8 cellular contexts compared by ENCODE assay signal in genomic region chr4:48047421-48047844, GRCh38. TPM values are rescaled to one million over a fixed set of nuclear protein-coding genes. Genes with fewer than 3 reads are reported as not detected.
DNase-seq lines count a peak whose midpoint lies in the region; ATAC-seq and TF ChIP-seq lines count a peak whose summit lies in the region.

No MANE protein-coding gene starts in this region.

- H4K20me1 ChIP-seq in KMS-11 (ENCODE audit: insufficient read depth): no peaks in the 10 kb centered on the region

- H2AFZ ChIP-seq in KMS-11 (ENCODE audit: low read depth): no peak overlapping the region

- H3K27me3 ChIP-seq in KMS-11 (ENCODE audit: insufficient read depth, low read depth): peaks cover 27% of the 10 kb centered on the region

- no peaks in the 10 kb centered on the region for H3K9me3 Mint-ChIP-seq in endothelial cell (ENCODE audit: unreplicated experiment)

- H3K4me3 Mint-ChIP-seq in endothelial cell (ENCODE audit: unreplicated experiment): no peak overlapping the region

- DNase-seq in activated CD8-positive, alpha-beta memory T cell treated with anti-CD3 and anti-CD28 coated beads for 1 hour (ENCODE audit: extremely low read depth in 1 of 2, low read depth in 1 of 2): peak; percentile 29 to 52
- DNase-seq in iris pigment epithelial cell (ENCODE audit: low read depth): peak; percentile 15
- peak; percentile 60 for DNase-seq in stimulated activated naive CD4-positive, alpha-beta T cell treated with Interleukin-2 at 50 U/mL for 16 hours (lab: John Stamatoyannopoulos, UW)
- no peak for DNase-seq in endothelial cell (ENCODE audit: low spot score)
- no peak for DNase-seq in GM19238 (ENCODE audit: insufficient read length, low spot score)

- peaks cover 8% of the 10 kb centered on the region for H3K4me1 ChIP-seq in KMS-11 (ENCODE audit: low read depth, poor library complexity, severe bottlenecking)

- TF ChIP-seq CTCF in C4-2B (conservative IDR thresholded peaks at IDR 0.05) (no peak), KMS-11 (conservative IDR thresholded peaks at IDR 0.05; ENCODE audit: low read depth, low read length) (no peak), endothelial cell (IDR thresholded peaks at IDR 0.05; ENCODE audit: unreplicated experiment) (no peak)

- H3K9ac ChIP-seq in KMS-11: no peak overlapping the region

- peak overlapping the region; percentile 21; the same call in 1 of the 2 replicates for H3K27ac ChIP-seq in C4-2B
- no peak overlapping the region for H3K27ac ChIP-seq in KMS-11

- H3K4me2 ChIP-seq in KMS-11: peak overlapping the region; percentile 35; the same call in 1 of the 2 replicates

- H3K79me2 ChIP-seq in KMS-11 (ENCODE audit: insufficient read depth, low read depth): no peaks in the 10 kb centered on the region

- H3K27me3 Mint-ChIP-seq in endothelial cell (ENCODE audit: unreplicated experiment): peaks cover 2% of the 10 kb centered on the region

- no peaks in the 10 kb centered on the region for H3K36me3 Mint-ChIP-seq in endothelial cell (ENCODE audit: low read depth, unreplicated experiment)

- no peak overlapping the region for H3K27ac Mint-ChIP-seq in endothelial cell (ENCODE audit: unreplicated experiment)

- H3K4me3 ChIP-seq in KMS-11 (IDR thresholded peaks at IDR 0.05; ENCODE audit: insufficient read depth, low read depth, low read length): no peak overlapping the region

- no peaks in the 10 kb centered on the region for H3K36me3 ChIP-seq in KMS-11 (ENCODE audit: insufficient read depth)

- H3K4me1 Mint-ChIP-seq in endothelial cell (ENCODE audit: unreplicated experiment): peaks cover 9% of the 10 kb centered on the region

- ATAC-seq in GM21423 (IDR thresholded peaks at IDR 0.05; ENCODE audit: unreplicated experiment): peak; percentile 97

RNA-seq across cellular contexts. Expression of gene NIPAL1, which starts 30.9 kb away (rescaled TPM):
- total RNA-seq in endothelial cell (ENCODE audit: unreplicated experiment): 2.0 TPM

RNA-seq across cellular contexts. Expression of gene CNGA1, which starts 31.0 kb away (rescaled TPM):
- not detected for total RNA-seq in endothelial cell (ENCODE audit: unreplicated experiment)

Comparison
In these comparisons a context has a peak if more than half of its experiments do, and no peak if none do; other contexts are left out.
1. DNase-seq: peak in activated CD8-positive, alpha-beta memory T cell treated with anti-CD3 and anti-CD28 coated beads for 1 hour (2 of 2), iris pigment epithelial cell (single experiment) and stimulated activated naive CD4-positive, alpha-beta T cell treated with Interleukin-2 at 50 U/mL for 16 hours (single experiment); none in endothelial cell (single experiment) and GM19238 (single experiment).